Comparison of ENCODE assay signal across 29 cellular contexts in genomic region chr10:104694074-104694473, GRCh38. TPM values are rescaled to one million over a fixed set of nuclear protein-coding genes. Genes with fewer than 3 reads are reported as not detected.
"Had no signal": no experiment of that assay in that cellular context is flagged by ENCODE, and none has a peak within 500 bp of the region (broad histone marks: within the 10 kb centered on the region; RNA-seq: fewer than 3 reads in every experiment).

No MANE protein-coding gene starts in this region.

- H3K4me3 ChIP-seq: stomach, suprapubic skin, testis, thoracic aorta, thyroid gland, tibial artery, tibial nerve, transverse colon, upper lobe of left lung, upper lobe of right lung, uterus had no signal

- H3K9me3 Mint-ChIP-seq: stimulated activated effector memory CD8-positive, alpha-beta T cell treated with anti-CD3 and anti-CD28 coated beads, Interleukin-12 subunit alpha, Interleukin-12 subunit beta, amount 100 ng/mL, for 72 hours; stimulated activated memory B cell treated with anti-CD40 and anti-IgM and Interleukin-4, amounts not matched to agents 10 μg/mL and 1 μg/mL and 100 μg/mL, for 72 hours; stimulated activated naive CD8-positive, alpha-beta T cell treated with anti-CD3 and anti-CD28 coated beads, Interleukin-15, amount 100 ng/mL, for 72 hours; stimulated activated naive CD8-positive, alpha-beta T cell treated with anti-CD3 and anti-CD28 coated beads, Interleukin-15, Interleukin-2, amounts not matched to agents 100 ng/mL and 50 ng/mL, for 24 hours; type B pancreatic cell had no signal

- H3K27ac ChIP-seq: stomach, suprapubic skin, testis, thoracic aorta, thyroid gland, tibial artery, tibial nerve, transverse colon, upper lobe of left lung, upper lobe of right lung, uterus had no signal

- DNase-seq: stimulated activated CD4-positive, alpha-beta T cell treated with anti-CD3 and anti-CD28 coated beads, Interleukin-2, amount 100 ng/mL, for 48 hours; stimulated activated CD4-positive, alpha-beta T cell treated with anti-CD3 and anti-CD28 coated beads, Interleukin-4, amount 100 ng/mL, for 1 hour; stimulated activated CD4-positive, alpha-beta T cell treated with anti-CD3 and anti-CD28 coated beads, Interleukin-4, amount 100 ng/mL, for 24 hours; stimulated activated CD4-positive, alpha-beta T cell treated with anti-CD3 and anti-CD28 coated beads, Interleukin-4, amount 100 ng/mL, for 4 hours; stimulated activated CD8-positive, alpha-beta memory T cell treated with anti-CD3 and anti-CD28 coated beads, Interleukin-4, amount 100 ng/mL, for 48 hours; stimulated activated naive B cell treated with anti-CD40 and anti-IgM and Interleukin-4, amounts not matched to agents 10 μg/mL and 1 μg/mL and 100 μg/mL, for 72 hours; stimulated activated naive CD4-positive, alpha-beta T cell; stimulated activated naive CD4-positive, alpha-beta T cell treated with Interleukin-2 at 50 U/mL for 16 hours; stimulated activated naive CD8-positive, alpha-beta T cell treated with anti-CD3 and anti-CD28 coated beads, Interleukin-15, amount 100 ng/mL, for 72 hours; stimulated activated naive CD8-positive, alpha-beta T cell treated with anti-CD3 and anti-CD28 coated beads, Interleukin-15, Interleukin-2, amounts not matched to agents 100 U/mL and 50 U/mL, for 24 hours; stomach; substantia nigra; testis; thyroid gland; tibial artery; transverse colon; trophoblast cell; upper lobe of left lung; upper lobe of right lung; uterus had no signal

- H3K36me3 Mint-ChIP-seq: stimulated activated memory B cell treated with anti-CD40 and anti-IgM and Interleukin-4, amounts not matched to agents 10 μg/mL and 1 μg/mL and 100 μg/mL, for 72 hours; stimulated activated naive B cell treated with anti-CD40 and anti-IgM and Interleukin-4, amounts not matched to agents 10 μg/mL and 1 μg/mL and 100 μg/mL, for 72 hours; type B pancreatic cell had no signal

- H3K4me1 ChIP-seq: stomach, suprapubic skin, testis, thyroid gland, tibial artery, tibial nerve, transverse colon, upper lobe of left lung, upper lobe of right lung, uterus had no signal

- H3K4me1 Mint-ChIP-seq: stimulated activated effector memory CD8-positive, alpha-beta T cell treated with anti-CD3 and anti-CD28 coated beads, Interleukin-12 subunit alpha, Interleukin-12 subunit beta, amount 100 ng/mL, for 72 hours; stimulated activated memory B cell treated with anti-CD40 and anti-IgM and Interleukin-4, amounts not matched to agents 10 μg/mL and 1 μg/mL and 100 μg/mL, for 72 hours; stimulated activated naive B cell treated with anti-CD40 and anti-IgM and Interleukin-4, amounts not matched to agents 10 μg/mL and 1 μg/mL and 100 μg/mL, for 72 hours; stimulated activated naive CD8-positive, alpha-beta T cell treated with anti-CD3 and anti-CD28 coated beads, Interleukin-15, amount 100 ng/mL, for 72 hours had no signal

- H3K36me3 ChIP-seq: stomach, suprapubic skin, thoracic aorta, thyroid gland, tibial artery, tibial nerve, transverse colon, upper lobe of left lung, upper lobe of right lung, uterus had no signal

- H3K27ac Mint-ChIP-seq: stimulated activated effector memory CD8-positive, alpha-beta T cell treated with anti-CD3 and anti-CD28 coated beads, Interleukin-12 subunit alpha, Interleukin-12 subunit beta, amount 100 ng/mL, for 72 hours; stimulated activated memory B cell treated with anti-CD40 and anti-IgM and Interleukin-4, amounts not matched to agents 10 μg/mL and 1 μg/mL and 100 μg/mL, for 72 hours; stimulated activated naive B cell treated with anti-CD40 and anti-IgM and Interleukin-4, amounts not matched to agents 10 μg/mL and 1 μg/mL and 100 μg/mL, for 72 hours; stimulated activated naive CD8-positive, alpha-beta T cell treated with anti-CD3 and anti-CD28 coated beads, Interleukin-15, amount 100 ng/mL, for 72 hours; stimulated activated naive CD8-positive, alpha-beta T cell treated with anti-CD3 and anti-CD28 coated beads, Interleukin-15, Interleukin-2, amounts not matched to agents 100 ng/mL and 50 ng/mL, for 24 hours; type B pancreatic cell had no signal

- H3K4me3 Mint-ChIP-seq: stimulated activated effector memory CD8-positive, alpha-beta T cell treated with anti-CD3 and anti-CD28 coated beads, Interleukin-12 subunit alpha, Interleukin-12 subunit beta, amount 100 ng/mL, for 72 hours; stimulated activated memory B cell treated with anti-CD40 and anti-IgM and Interleukin-4, amounts not matched to agents 10 μg/mL and 1 μg/mL and 100 μg/mL, for 72 hours; stimulated activated naive B cell treated with anti-CD40 and anti-IgM and Interleukin-4, amounts not matched to agents 10 μg/mL and 1 μg/mL and 100 μg/mL, for 72 hours; stimulated activated naive CD8-positive, alpha-beta T cell treated with anti-CD3 and anti-CD28 coated beads, Interleukin-15, amount 100 ng/mL, for 72 hours; stimulated activated naive CD8-positive, alpha-beta T cell treated with anti-CD3 and anti-CD28 coated beads, Interleukin-15, Interleukin-2, amounts not matched to agents 100 ng/mL and 50 ng/mL, for 24 hours; type B pancreatic cell had no signal

- H3K27me3 ChIP-seq: testis, thyroid gland, tibial nerve, transverse colon, upper lobe of left lung, uterus had no signal

- H3K9me3 ChIP-seq: stomach, suprapubic skin, testis, thoracic aorta, thyroid gland, tibial artery, tibial nerve, transverse colon, upper lobe of left lung, upper lobe of right lung, uterus had no signal

RNA-seq across cellular contexts. Expression of gene SORCS3, which starts 53.0 kb away (rescaled TPM):
- total RNA-seq: subcutaneous adipose tissue, thoracic aorta, thyroid gland, upper lobe of left lung, upper lobe of right lung, ureter had no signal
